26 cellular contexts compared by ENCODE assay signal in genomic region chr1:213898684-213899083, GRCh38.
"Had no signal": no experiment of that assay in that cellular context is flagged by ENCODE, and none has a peak within 500 bp of the region (broad histone marks: within the 10 kb centered on the region; RNA-seq: fewer than 3 reads in every experiment).

No MANE protein-coding gene starts in this region.

- H3K4me3 ChIP-seq: stomach, suprapubic skin, testis, thoracic aorta, thyroid gland, tibial artery, tibial nerve, transverse colon, upper lobe of left lung, upper lobe of right lung, uterus, vagina had no signal

- H3K27me3 ChIP-seq: stomach, suprapubic skin, testis, thyroid gland, tibial artery, tibial nerve, transverse colon, upper lobe of left lung, upper lobe of right lung, uterus, vagina had no signal

- H3K27ac ChIP-seq: stomach, suprapubic skin, testis, thoracic aorta, thyroid gland, tibial artery, tibial nerve, transverse colon, upper lobe of left lung, upper lobe of right lung, uterus, vagina had no signal

- DNase-seq: stimulated activated CD4-positive, alpha-beta T cell treated with anti-CD3 and anti-CD28 coated beads, Interleukin-2, amount 100 ng/mL, for 48 hours; stimulated activated CD4-positive, alpha-beta T cell treated with anti-CD3 and anti-CD28 coated beads, Interleukin-4, amount 100 ng/mL, for 1 hour; stimulated activated CD4-positive, alpha-beta T cell treated with anti-CD3 and anti-CD28 coated beads, Interleukin-4, amount 100 ng/mL, for 24 hours; stimulated activated CD4-positive, alpha-beta T cell treated with anti-CD3 and anti-CD28 coated beads, Interleukin-4, amount 100 ng/mL, for 4 hours; stimulated activated CD8-positive, alpha-beta memory T cell treated with anti-CD3 and anti-CD28 coated beads, Interleukin-4, amount 100 ng/mL, for 48 hours; stimulated activated naive B cell treated with anti-CD40 and anti-IgM and Interleukin-4, amounts not matched to agents 10 μg/mL and 1 μg/mL and 100 μg/mL, for 72 hours; stimulated activated naive CD4-positive, alpha-beta T cell; stimulated activated naive CD4-positive, alpha-beta T cell treated with Interleukin-2 at 50 U/mL for 16 hours; stimulated activated naive CD8-positive, alpha-beta T cell treated with anti-CD3 and anti-CD28 coated beads, Interleukin-15, amount 100 ng/mL, for 72 hours; stimulated activated naive CD8-positive, alpha-beta T cell treated with anti-CD3 and anti-CD28 coated beads, Interleukin-15, Interleukin-2, amounts not matched to agents 100 U/mL and 50 U/mL, for 24 hours; stomach; substantia nigra; thyroid gland; tibial artery; transverse colon; upper lobe of left lung; upper lobe of right lung; uterus had no signal

- H3K36me3 ChIP-seq: stomach, suprapubic skin, thoracic aorta, thyroid gland, tibial artery, tibial nerve, transverse colon, upper lobe of left lung, upper lobe of right lung, uterus, vagina had no signal

- ATAC-seq: stimulated activated effector memory CD8-positive, alpha-beta T cell treated with anti-CD3 and anti-CD28 coated beads, Interleukin-12 subunit alpha, Interleukin-12 subunit beta, amount 100 ng/mL, for 72 hours; stimulated activated memory B cell treated with anti-CD40 and anti-IgM and Interleukin-4, amounts not matched to agents 10 μg/mL and 1 μg/mL and 100 μg/mL, for 72 hours; stimulated activated naive B cell treated with anti-CD40 and anti-IgM and Interleukin-4, amounts not matched to agents 10 μg/mL and 1 μg/mL and 100 μg/mL, for 72 hours; stimulated activated naive CD8-positive, alpha-beta T cell treated with anti-CD3 and anti-CD28 coated beads, Interleukin-15, amount 100 ng/mL, for 72 hours; stimulated activated naive CD8-positive, alpha-beta T cell treated with anti-CD3 and anti-CD28 coated beads, Interleukin-15, Interleukin-2, amounts not matched to agents 100 U/mL and 50 U/mL, for 24 hours; upper lobe of right lung had no signal

- H3K9me3 ChIP-seq: stomach, suprapubic skin, testis, thoracic aorta, thyroid gland, tibial artery, tibial nerve, transverse colon, upper lobe of left lung, upper lobe of right lung, uterus, vagina had no signal

- FAIRE-seq: urothelium cell line had no signal

- H3K4me1 ChIP-seq: stomach, suprapubic skin, testis, thyroid gland, tibial artery, tibial nerve, transverse colon, upper lobe of left lung, upper lobe of right lung, uterus, vagina had no signal
